ENCODE assay signal across 16 cellular contexts in genomic region chr15:27172821-27173220, GRCh38.
DNase-seq lines count a peak whose midpoint lies in the region; ATAC-seq and TF ChIP-seq lines count a peak whose summit lies in the region.
"Had no signal": no experiment of that assay in that cellular context is flagged by ENCODE, and none has a peak within 500 bp of the region (broad histone marks: within the 10 kb centered on the region; RNA-seq: fewer than 3 reads in every experiment).

No MANE protein-coding gene starts in this region.

- H3K27ac ChIP-seq in right atrium auricular region (no peak overlapping the region), neuronal stem cell (replicated peaks; ENCODE audit: low read length) (no peak overlapping the region)
- H3K27ac ChIP-seq: 22Rv1; A549; BLaER1 treated with 17β-estradiol and CSF1 and Interleukin-3, amounts not matched to agents 10 nM and 100 nM; C4-2B had no signal

- no peak overlapping the region for H2BK120ac ChIP-seq in neuronal stem cell (ENCODE audit: low read depth, low read length)

- H2AFZ ChIP-seq in neuronal stem cell (ENCODE audit: low read length): no peak overlapping the region

- intact Hi-C loops in Right ventricle myocardium inferior (cut with DNase I): no loop called here

- no peaks in the 10 kb centered on the region for H3K79me1 ChIP-seq in neuronal stem cell (ENCODE audit: low read depth, low read length)

- H3K23ac ChIP-seq in neuronal stem cell (ENCODE audit: low read depth, low read length, poor library complexity): no peak overlapping the region

- TF ChIP-seq CTCF in right atrium auricular region (IDR thresholded peaks at IDR 0.05): no peak

- no CpG with 5 or more reads among the region's 5 CpGs for WGBS in neuronal stem cell (ENCODE audit: extremely low coverage in 2 of 2, insufficient read length in 2 of 2, insufficient replicate concordance in 1 of 2), 2 donors

- H3K14ac ChIP-seq in neuronal stem cell (ENCODE audit: low read length): no peak overlapping the region

- no peak overlapping the region for H2BK5ac ChIP-seq in neuronal stem cell (ENCODE audit: low read length)

- no peak overlapping the region for H3K4ac ChIP-seq in neuronal stem cell (ENCODE audit: low read length)

- H3K27me3 ChIP-seq in right atrium auricular region (no peaks in the 10 kb centered on the region), neuronal stem cell (ENCODE audit: control insufficient read depth in 3 of 3, insufficient read depth in 3 of 3, low read depth in 1 of 3, low read length in 3 of 3) (no peaks in the 10 kb centered on the region)
- H3K27me3 ChIP-seq: BLaER1 treated with 17β-estradiol and CSF1 and Interleukin-3, amounts not matched to agents 10 nM and 100 nM had no signal

- no peak overlapping the region for H4K91ac ChIP-seq in neuronal stem cell (ENCODE audit: low read depth, low read length, poor library complexity)

- no peak overlapping the region for H4K8ac ChIP-seq in neuronal stem cell (ENCODE audit: low read depth, low read length)

- H3K4me1 ChIP-seq in right atrium auricular region (no peaks in the 10 kb centered on the region), neuronal stem cell (ENCODE audit: control insufficient read depth in 2 of 2, insufficient read depth in 1 of 2, low read depth in 1 of 2, low read length in 2 of 2) (peaks cover 0 to 7% of the 10 kb centered on the region in 2 donors)
- H3K4me1 ChIP-seq: A549; BLaER1 treated with 17β-estradiol and CSF1 and Interleukin-3, amounts not matched to agents 10 nM and 100 nM; Caco-2 had no signal

- no peak overlapping the region for H3K4me2 ChIP-seq in neuronal stem cell (ENCODE audit: insufficient read depth, low read length, poor library complexity, severe bottlenecking)
- H3K4me2 ChIP-seq: A549; BLaER1 treated with 17β-estradiol and CSF1 and Interleukin-3, amounts not matched to agents 10 nM and 100 nM had no signal

- no peaks in the 10 kb centered on the region for H3K36me3 ChIP-seq in right atrium auricular region
- peaks cover 0 to 2% of the 10 kb centered on the region in 2 donors for H3K36me3 ChIP-seq in neuronal stem cell (replicated peaks in 1 of 2; ENCODE audit: control insufficient read depth in 2 of 2, insufficient read depth in 2 of 2, low read length in 2 of 2)
- H3K36me3 ChIP-seq: BLaER1 treated with 17β-estradiol and CSF1 and Interleukin-3, amounts not matched to agents 10 nM and 100 nM had no signal

- DNase-seq in Right ventricle myocardium inferior (ENCODE audit: missing footprints): peak; percentile 32
- DNase-seq in right atrium auricular region (ENCODE audit: low spot score): no peak
- DNase-seq in astrocyte of the hippocampus (ENCODE audit: low read depth, low spot score): peak; percentile 75
- DNase-seq in neuronal stem cell (ENCODE audit: low spot score): peak; percentile 9
- no peak for DNase-seq in LoVo (ENCODE audit: low spot score)
- no peak for DNase-seq in T-helper 2 cell
- DNase-seq: AML-193; Caco-2; Calu3; CD4-positive, alpha-beta T cell; CD8-positive, alpha-beta T cell; GF-D8 had no signal

- H3K18ac ChIP-seq in neuronal stem cell (ENCODE audit: low read length): no peak overlapping the region

- no peak for ATAC-seq in Right ventricle myocardium inferior
- ATAC-seq: A549; CD8-positive, alpha-beta T cell had no signal

- H2AK5ac ChIP-seq in neuronal stem cell (ENCODE audit: low read depth, low read length): no peak overlapping the region

- H2BK12ac ChIP-seq in neuronal stem cell (ENCODE audit: low read length): no peak overlapping the region

- no peak overlapping the region for H2BK15ac ChIP-seq in neuronal stem cell (ENCODE audit: low read length)

- H3K9me3 ChIP-seq in right atrium auricular region (peaks cover 6 to 30% of the 10 kb centered on the region in 2 donors), neuronal stem cell (replicated peaks in 1 of 2; ENCODE audit: control insufficient read depth in 2 of 2, insufficient read depth in 1 of 2, low read depth in 1 of 2, low read length in 2 of 2) (peaks cover 0 to 4% of the 10 kb centered on the region in 2 donors)

- H3K4me3 ChIP-seq in right atrium auricular region (no peak overlapping the region), neuronal stem cell (ENCODE audit: low read length in 2 of 2) (no peak overlapping the region)
- H3K4me3 ChIP-seq: A549; BLaER1 treated with 17β-estradiol and CSF1 and Interleukin-3, amounts not matched to agents 10 nM and 100 nM had no signal

- no peak overlapping the region for H3K9ac ChIP-seq in neuronal stem cell (ENCODE audit: low read depth, low read length, poor library complexity)
- H3K9ac ChIP-seq: BLaER1 treated with 17β-estradiol and CSF1 and Interleukin-3, amounts not matched to agents 10 nM and 100 nM had no signal

Comparison
In these comparisons a context has a peak if more than half of its experiments do, and no peak if none do; other contexts are left out.
1. DNase-seq: peak in Right ventricle myocardium inferior (single experiment), astrocyte of the hippocampus (single experiment) and neuronal stem cell (single experiment); none in right atrium auricular region (single experiment), LoVo (single experiment) and T-helper 2 cell (0 of 5).